8 cellular contexts compared by ENCODE assay signal in genomic region chr2:43611987-43612894, GRCh38. TPM values are rescaled to one million over a fixed set of nuclear protein-coding genes. Genes with fewer than 3 reads are reported as not detected.
A peak's percentile ranks its signal among the peaks of the same experiment; 100 is the strongest.
DNase-seq lines count a peak whose midpoint lies in the region; ATAC-seq and TF ChIP-seq lines count a peak whose summit lies in the region.

No MANE protein-coding gene starts in this region.

- H3K36me3 Mint-ChIP-seq in chondrocyte (ENCODE audit: low read depth): no peaks in the 10 kb centered on the region

- H3K27me3 Mint-ChIP-seq in chondrocyte (ENCODE audit: low read depth): no peaks in the 10 kb centered on the region

- intact Hi-C loops in lower leg skin (cut with DNase I; ENCODE audit: low total_unique reads): no loop called here

- H3K27ac Mint-ChIP-seq in chondrocyte (ENCODE audit: unreplicated experiment): no peak overlapping the region

- TF ChIP-seq CTCF in chondrocyte (IDR thresholded peaks at IDR 0.05): peak; percentile 94
- TF ChIP-seq CTCF in lower leg skin (IDR thresholded peaks at IDR 0.05): peak in 1 of 3 donors; percentile 54

- H3K9me3 Mint-ChIP-seq in chondrocyte (ENCODE audit: low read depth): peaks cover 1% of the 10 kb centered on the region

- ATAC-seq in HG02938 (IDR thresholded peaks at IDR 0.05; ENCODE audit: unreplicated experiment) (peak; percentile 83), GM19463 (IDR thresholded peaks at IDR 0.05; ENCODE audit: unreplicated experiment) (no peak)

- 66 to 67% methylated on average over 13 to 14 of the region's 14 CpGs for WGBS in lower leg skin, 2 donors

- TF ChIP-seq POLR2A in lower leg skin (IDR thresholded peaks at IDR 0.05): no peak

- H3K4me3 Mint-ChIP-seq in chondrocyte (ENCODE audit: unreplicated experiment): no peak overlapping the region

- DNase-seq in GM04504 (ENCODE audit: low read depth) (peak; percentile 55), NCI-H446 treated with DMSO at 0.1 percent for 48 hours (lab: John Stamatoyannopoulos, UW) (peak; percentile 22), chondrocyte (ENCODE audit: low spot score) (no peak), lower leg skin (ENCODE audit: low spot score in 2 of 2) (peak; percentile 77 to 91)
- peak; percentile 64 to 66 for DNase-seq in activated CD4-positive, alpha-beta T cell treated with anti-CD3 and anti-CD28 coated beads for 24 hours (ENCODE audit: low read depth in 2 of 2)
- DNase-seq in stimulated activated CD8-positive, alpha-beta memory T cell treated with anti-CD3 and anti-CD28 coated beads, Interleukin-12 subunit alpha, Interleukin-12 subunit beta, amount 100 ng/mL, for 4 hours (ENCODE audit: low read depth): peak; percentile 38

- peaks cover 24% of the 10 kb centered on the region for H3K4me1 Mint-ChIP-seq in chondrocyte (ENCODE audit: low read depth)

- H3K4me3 ChIP-seq in lower leg skin (ENCODE audit: low read depth, poor library complexity, severe bottlenecking): no peak overlapping the region

RNA-seq across cellular contexts. Expression of gene THADA, which starts 16.4 kb away (rescaled TPM):
- total RNA-seq in chondrocyte: 23.6 to 68.0 TPM (median 28.4 TPM) in 3 replicates
- 10 to 100 TPM; 19.5 to 26.4 (median 22.2) TPM for total RNA-seq in lower leg skin

RNA-seq across cellular contexts. Expression of gene PLEKHH2, which starts 24.8 kb away (rescaled TPM):
- 4.9 to 13.7 TPM (median 5.5 TPM) in 3 replicates for total RNA-seq in chondrocyte
- total RNA-seq in lower leg skin: 10 to 100 TPM; 10.4 to 17.6 (median 15.4) TPM
